In the genomic region with DNA sequence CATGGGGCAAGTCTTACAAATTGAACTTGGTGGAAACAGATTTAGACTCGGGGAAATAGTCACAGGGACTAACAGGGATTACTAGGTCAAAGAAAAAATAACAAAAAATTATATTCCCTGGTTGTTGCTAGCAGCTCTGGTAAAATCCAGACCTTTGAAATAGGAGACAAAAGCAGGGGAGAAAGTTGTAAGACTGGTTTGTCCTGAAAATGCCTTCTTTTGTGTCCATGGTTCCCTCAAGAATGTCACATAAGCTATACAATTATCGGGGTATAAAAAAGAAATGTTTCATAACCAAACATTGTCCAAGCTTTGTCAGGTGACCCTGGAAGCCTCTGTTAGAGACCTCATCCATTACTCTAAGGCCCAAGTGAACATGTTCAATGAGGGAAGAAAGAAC, we compare ENCODE assay signal across 10 cellular contexts.
"Had no signal": no experiment of that assay in that cellular context is flagged by ENCODE, and none has a peak within 500 bp of the region (broad histone marks: within the 10 kb centered on the region; RNA-seq: fewer than 3 reads in every experiment).

No MANE protein-coding gene starts in this region.

- H3K4me3 ChIP-seq: left ventricle myocardium inferior, tibial nerve had no signal

- H3K27ac ChIP-seq: left ventricle myocardium inferior, tibial nerve had no signal

- H3K27me3 ChIP-seq: tibial nerve had no signal

- DNase-seq: activated CD4-positive, alpha-beta T cell treated with anti-CD3 and anti-CD28 coated beads, Interleukin-2, amount 50 U/mL, for 1 hour; activated naive CD4-positive, alpha-beta T cell treated with anti-CD3 and anti-CD28 coated beads, Interleukin-2, amount 50 U/mL, for 16 hours; erythroblast; left ventricle myocardium inferior; mesenchymal stem cell; occipital lobe; stimulated activated CD4-positive, alpha-beta T cell treated with anti-CD3 and anti-CD28 coated beads, Interleukin-2, amount 100 ng/mL, for 24 hours; stimulated activated naive B cell treated with anti-CD40 and anti-IgM and Interleukin-4, amounts not matched to agents 10 μg/mL and 1 μg/mL and 100 μg/mL, for 72 hours; T-helper 17 cell had no signal

- H3K36me3 ChIP-seq: left ventricle myocardium inferior had no signal

- H3K9me3 ChIP-seq: left ventricle myocardium inferior, tibial nerve had no signal

- H3K4me1 ChIP-seq: left ventricle myocardium inferior, tibial nerve had no signal
